In genomic region chr6:63635165-63635562, GRCh38 we compare ENCODE assay signal across 1 cellular context.
TF ChIP-seq lines count a peak whose summit lies in the region.

No MANE protein-coding gene starts in this region.

TF ChIP-seq in WTC11, 78 proteins besides CTCF, POLR2A, EP300 and RAD21 (continued from another document):
- TF ChIP-seq ZNF532 (CRISPR knock-in tag; IDR thresholded peaks at IDR 0.05; ENCODE audit: borderline replicate concordance): no peak
